Comparison of ENCODE assay signal across 1 cellular context in genomic region chr1:15405106-15405850, GRCh38.
TF ChIP-seq lines count a peak whose summit lies in the region.

No MANE protein-coding gene starts in this region.

TF ChIP-seq in SK-N-SH, 30 proteins besides CTCF, POLR2A, EP300 and RAD21:
- no peak for TF ChIP-seq TEAD4 (IDR thresholded peaks at IDR 0.05; ENCODE audit: borderline replicate concordance, insufficient read depth)
- no peak for TF ChIP-seq RXRA (IDR thresholded peaks at IDR 0.05; ENCODE audit: borderline replicate concordance, low read depth)
- TF ChIP-seq NRF1 (IDR thresholded peaks at IDR 0.05; ENCODE audit: low read depth, low read length): no peak
- no peak for TF ChIP-seq MAX (IDR thresholded peaks at IDR 0.05; ENCODE audit: low read depth)
- no peak for TF ChIP-seq NFIC (IDR thresholded peaks at IDR 0.05; ENCODE audit: borderline replicate concordance)
- no peak for TF ChIP-seq GATA2 (CRISPR knock-in tag; IDR thresholded peaks at IDR 0.05)
- no peak for TF ChIP-seq GABPA (IDR thresholded peaks at IDR 0.05; ENCODE audit: low read depth)
TF ChIP-seq in SK-N-SH: peak in this region for 0.
